In genomic region chr13:44380404-44381165, GRCh38 we compare ENCODE assay signal across 29 cellular contexts. TPM values are rescaled to one million over a fixed set of nuclear protein-coding genes. Genes with fewer than 3 reads are reported as not detected.
DNase-seq lines count a peak whose midpoint lies in the region; ATAC-seq, FAIRE-seq and TF ChIP-seq lines count a peak whose summit lies in the region.
"Had no signal": no experiment of that assay in that cellular context is flagged by ENCODE, and none has a peak within 500 bp of the region (broad histone marks: within the 10 kb centered on the region; RNA-seq: fewer than 3 reads in every experiment).

No MANE protein-coding gene starts in this region.

- H3K56ac ChIP-seq in IMR-90 (ENCODE audit: extremely low read depth, insufficient read depth, low read length) = no peak overlapping the region

- H3K9me3 Mint-ChIP-seq in Caco-2 (ENCODE audit: unreplicated experiment) = no peaks in the 10 kb centered on the region
- H3K9me3 Mint-ChIP-seq in astrocyte (ENCODE audit: unreplicated experiment) = peaks cover 2% of the 10 kb centered on the region
- H3K9me3 Mint-ChIP-seq: activated CD4-positive, alpha-beta T cell treated with anti-CD3 and anti-CD28 coated beads, Interleukin-2, amount 10 ng/mL, durations not matched to agents 24 days and 14 days; activated naive CD8-positive, alpha-beta T cell treated with anti-CD3 and anti-CD28 coated beads for 36 hours; endodermal cell; immature natural killer cell; neural progenitor cell had no signal

- H2BK120ac ChIP-seq in IMR-90 (ENCODE audit: low read depth, low read length) = peak overlapping the region; percentile 69

- ATAC-seq in IMR-90 (ENCODE audit: low read depth) = peak; percentile 62
- ATAC-seq in GM21515 (IDR thresholded peaks at IDR 0.05; ENCODE audit: unreplicated experiment) = no peak
- ATAC-seq: body of pancreas, heart left ventricle had no signal

- H3K4me2 ChIP-seq in IMR-90 (ENCODE audit: low read depth, low read length) (no peak overlapping the region; the same call in 1 of the 2 replicates), astrocyte (ENCODE audit: low read length) (peak overlapping the region; percentile 3)
- H3K4me2 ChIP-seq: neural progenitor cell had no signal

- TF ChIP-seq POLR2A in IMR-90 (IDR thresholded peaks at IDR 0.05; ENCODE audit: low read depth, low read length) = no peak

- H3K27ac ChIP-seq in IMR-90 (ENCODE audit: insufficient read depth, low read length) (no peak overlapping the region), astrocyte (ENCODE audit: low read depth, low read length) (no peak overlapping the region)
- H3K27ac ChIP-seq: body of pancreas, C4-2B, coronary artery, heart left ventricle, neural progenitor cell, sigmoid colon, vagina had no signal

- peaks cover 4% of the 10 kb centered on the region for H3K9me1 ChIP-seq in IMR-90 (ENCODE audit: insufficient read depth, low read length)

- peak; percentile 88 for FAIRE-seq in astrocyte (lab: Jason Lieb, UNC)
- FAIRE-seq: D721Med, GM18507 had no signal

- no peak overlapping the region for H2AK9ac ChIP-seq in IMR-90 (replicated peaks; ENCODE audit: low read depth, low read length, poor library complexity)

- WGBS in IMR-90 (ENCODE audit: extremely low coverage in 2 of 2, insufficient read length in 1 of 2), 2 experiments = no CpG with 5 or more reads among the region's 3 CpGs

- H3K23ac ChIP-seq in IMR-90 (ENCODE audit: low read depth, low read length) = no peak overlapping the region

- dilution Hi-C loops in IMR-90 (cut with HindIII; ENCODE audit: low sequenced_read_pairs, unreplicated experiment) = no loop called here

- H3K27ac Mint-ChIP-seq in Caco-2 (ENCODE audit: unreplicated experiment) (peak overlapping the region; percentile 85), astrocyte (ENCODE audit: unreplicated experiment) (no peak overlapping the region)
- H3K27ac Mint-ChIP-seq: activated CD4-positive, alpha-beta T cell treated with anti-CD3 and anti-CD28 coated beads, Interleukin-2, amount 10 ng/mL, durations not matched to agents 24 days and 14 days; activated naive CD8-positive, alpha-beta T cell treated with anti-CD3 and anti-CD28 coated beads for 36 hours; endodermal cell; immature natural killer cell; neural progenitor cell had no signal

- H3K14ac ChIP-seq in IMR-90 (replicated peaks; ENCODE audit: low read depth, low read length) = peak overlapping the region; percentile 39

- no peak overlapping the region for H4K5ac ChIP-seq in IMR-90 (ENCODE audit: low read depth, low read length)

- H3K27me3 ChIP-seq in Caco-2 (replicated peaks; ENCODE audit: control insufficient read depth, insufficient read depth, low read length) = no peaks in the 10 kb centered on the region
- H3K27me3 ChIP-seq in IMR-90 (ENCODE audit: control insufficient read depth, insufficient read depth, low read length) = no peaks in the 10 kb centered on the region
- H3K27me3 ChIP-seq in astrocyte (ENCODE audit: insufficient read depth, low read length) = no peaks in the 10 kb centered on the region
- H3K27me3 ChIP-seq: body of pancreas, heart left ventricle, neural progenitor cell, sigmoid colon, vagina had no signal

- H2AK5ac ChIP-seq in IMR-90 (ENCODE audit: low read depth, low read length) = peak overlapping the region; percentile 63; the same call in 1 of the 2 replicates

- peak overlapping the region; percentile 50; the same call in 1 of the 2 replicates for H3K18ac ChIP-seq in IMR-90 (ENCODE audit: low read depth, low read length)

- BruUV-seq in Caco-2 (replicated peaks; lab: Mats Ljungman, UMichigan) = no TSS peak
- BruUV-seq in IMR-90 (replicated peaks; lab: Mats Ljungman, UMichigan) = no TSS peak

- in situ Hi-C loops in IMR-90 (cut with MboI; ENCODE audit: low sequenced_read_pairs) = no loop called here

- H3K27me3 Mint-ChIP-seq in Caco-2 (ENCODE audit: insufficient read depth, unreplicated experiment) (no peaks in the 10 kb centered on the region), astrocyte (ENCODE audit: low read depth, unreplicated experiment) (no peaks in the 10 kb centered on the region)

- H2BK20ac ChIP-seq in IMR-90 (ENCODE audit: low read depth, low read length) = peak overlapping the region; percentile 63; the same call in 1 of the 2 replicates

- H4K20me1 ChIP-seq in IMR-90 (ENCODE audit: insufficient read depth, low read length) = no peaks in the 10 kb centered on the region
- H4K20me1 ChIP-seq in astrocyte (ENCODE audit: insufficient read depth, low read length) = no peaks in the 10 kb centered on the region

- H3K36me3 Mint-ChIP-seq in Caco-2 (ENCODE audit: insufficient read depth, unreplicated experiment) (peaks cover 6% of the 10 kb centered on the region), astrocyte (ENCODE audit: low read depth, unreplicated experiment) (no peaks in the 10 kb centered on the region)
- H3K36me3 Mint-ChIP-seq: activated naive CD8-positive, alpha-beta T cell treated with anti-CD3 and anti-CD28 coated beads for 36 hours had no signal

- H3K4ac ChIP-seq in IMR-90 (ENCODE audit: low read depth, low read length) = peak overlapping the region; percentile 47

- POLR2A ChIA-PET in Caco-2 (lab: Charles Lee) = interaction anchor here (0.5 to 1.2 kb wide), 3 partner anchors 9 to 56 kb away, joined by 3 to 10 read pairs (median 3); no protein-coding TSS in a partner anchor
- POLR2A ChIA-PET in IMR-90 (lab: Charles Lee; ENCODE audit: unreplicated experiment) = no interaction called here

- TF ChIP-seq CTCF in Caco-2 (IDR thresholded peaks at IDR 0.05; ENCODE audit: insufficient read depth in 1 of 2, low read depth in 1 of 2, low read length in 1 of 2, severe bottlenecking in 1 of 2, unreplicated experiment in 1 of 2) = no peak
- TF ChIP-seq CTCF in IMR-90 (conservative IDR thresholded peaks at IDR 0.05; ENCODE audit: low read depth, low read length) = no peak
- TF ChIP-seq CTCF in astrocyte (IDR thresholded peaks at IDR 0.05; ENCODE audit: insufficient read depth, low read depth, low read length) = no peak

- H4K91ac ChIP-seq in IMR-90 (ENCODE audit: insufficient read depth, low read depth, low read length) = 0 out of 2 replicates have a peak overlapping the region, but pooled peaks have one; percentile 13

- intact Hi-C loops in Caco-2 (cut with micrococcal nuclease; ENCODE audit: unreplicated experiment) = no loop called here
- intact Hi-C loops in IMR-90 (cut with micrococcal nuclease) = no loop called here

- no peak overlapping the region for H3K9ac ChIP-seq in IMR-90 (ENCODE audit: low read depth, low read length)
- H3K9ac ChIP-seq in astrocyte (ENCODE audit: low read length) = no peak overlapping the region
- H3K9ac ChIP-seq: neural progenitor cell had no signal

- no peak overlapping the region for H2BK5ac ChIP-seq in IMR-90 (ENCODE audit: low read depth, low read length, poor library complexity, severe bottlenecking)

- DNase-seq in Caco-2 = no peak
- DNase-seq in IMR-90 = peak; percentile 48
- DNase-seq in astrocyte (ENCODE audit: low read depth) = peak; percentile 58
- DNase-seq in iris pigment epithelial cell (ENCODE audit: low read depth) = peak; percentile 35
- no peak for DNase-seq in NCI-H446 treated with DMSO at 0.1 percent for 48 hours (lab: John Stamatoyannopoulos, UW)
- no peak for DNase-seq in kidney tubule cell (ENCODE audit: low spot score)
- DNase-seq in inferior parietal cortex (ENCODE audit: extremely low spot score) = no peak
- DNase-seq: ACHN; activated CD4-positive, alpha-beta T cell treated with anti-CD3 and anti-CD28 coated beads, Interleukin-2, amount 10 ng/mL, durations not matched to agents 24 days and 14 days; activated naive CD8-positive, alpha-beta T cell treated with anti-CD3 and anti-CD28 coated beads for 36 hours; body of pancreas; endodermal cell; heart left ventricle; immature natural killer cell; NCI-H1048; NCI-H187; NCI-H748 treated with DMSO at 0.1 percent for 48 hours; SHP77 treated with DMSO at 0.1 percent for 48 hours; sigmoid colon had no signal

- TF ChIP-seq RAD21 in IMR-90 (IDR thresholded peaks at IDR 0.05; ENCODE audit: low read length) = no peak

- H3K4me3 Mint-ChIP-seq in Caco-2 (ENCODE audit: unreplicated experiment) (no peak overlapping the region), astrocyte (ENCODE audit: unreplicated experiment) (no peak overlapping the region)
- H3K4me3 Mint-ChIP-seq: activated CD4-positive, alpha-beta T cell treated with anti-CD3 and anti-CD28 coated beads, Interleukin-2, amount 10 ng/mL, durations not matched to agents 24 days and 14 days; activated naive CD8-positive, alpha-beta T cell treated with anti-CD3 and anti-CD28 coated beads for 36 hours; endodermal cell; immature natural killer cell; neural progenitor cell had no signal

- H3K9me3 ChIP-seq in Caco-2 (no peaks in the 10 kb centered on the region), IMR-90 (ENCODE audit: control insufficient read depth, insufficient read depth, low read length) (no peaks in the 10 kb centered on the region), astrocyte (ENCODE audit: insufficient read depth, low read depth, low read length) (no peaks in the 10 kb centered on the region)
- H3K9me3 ChIP-seq: body of pancreas, HAP-1, heart left ventricle, mucosa of descending colon, sigmoid colon, vagina had no signal

- no peaks in the 10 kb centered on the region for H3K79me1 ChIP-seq in IMR-90 (ENCODE audit: low read depth in 1 of 2, low read length in 2 of 2)

- peaks cover 62% of the 10 kb centered on the region for H3K4me1 ChIP-seq in Caco-2
- H3K4me1 ChIP-seq in IMR-90 (ENCODE audit: control insufficient read depth, insufficient read depth, low read length) = peaks cover 3% of the 10 kb centered on the region
- H3K4me1 ChIP-seq in astrocyte (ENCODE audit: insufficient read depth, low read length) = peaks cover 12% of the 10 kb centered on the region
- H3K4me1 ChIP-seq: sigmoid colon, vagina had no signal

- H3K4me3 ChIP-seq in Caco-2 (ENCODE audit: low read depth, low read length) (no peak overlapping the region), IMR-90 (ENCODE audit: insufficient read depth, low read depth, low read length) (no peak overlapping the region), astrocyte (ENCODE audit: insufficient read depth, low read depth, low read length) (no peak overlapping the region)
- H3K4me3 ChIP-seq: body of pancreas, coronary artery, HAP-1, heart left ventricle, mucosa of descending colon, neural progenitor cell, sigmoid colon, vagina had no signal

- no peak overlapping the region for H2BK15ac ChIP-seq in IMR-90 (ENCODE audit: low read depth, low read length)

- no peaks in the 10 kb centered on the region for H3K36me3 ChIP-seq in Caco-2 (ENCODE audit: control insufficient read depth, insufficient read depth, low read length)
- H3K36me3 ChIP-seq in IMR-90 (ENCODE audit: control insufficient read depth, insufficient read depth, low read length) = no peaks in the 10 kb centered on the region
- no peaks in the 10 kb centered on the region for H3K36me3 ChIP-seq in astrocyte (ENCODE audit: insufficient read depth, low read length)
- H3K36me3 ChIP-seq: HAP-1, neural progenitor cell, sigmoid colon had no signal

- H4K8ac ChIP-seq in IMR-90 (ENCODE audit: low read depth in 2 of 2, low read length in 2 of 2) = peak overlapping the region in 1 of 2 experiments; percentile 42; a peak in 1 of 4 replicates

- H3K79me2 ChIP-seq in astrocyte (ENCODE audit: insufficient read depth, low read length) = no peaks in the 10 kb centered on the region

- H3K4me1 Mint-ChIP-seq in Caco-2 (ENCODE audit: low read depth, unreplicated experiment) (peaks cover 40% of the 10 kb centered on the region), astrocyte (ENCODE audit: low read depth, unreplicated experiment) (peaks cover 7% of the 10 kb centered on the region)
- H3K4me1 Mint-ChIP-seq: activated CD4-positive, alpha-beta T cell treated with anti-CD3 and anti-CD28 coated beads, Interleukin-2, amount 10 ng/mL, durations not matched to agents 24 days and 14 days; activated naive CD8-positive, alpha-beta T cell treated with anti-CD3 and anti-CD28 coated beads for 36 hours; immature natural killer cell had no signal

- H2AFZ ChIP-seq in IMR-90 (replicated peaks; ENCODE audit: low read length, poor library complexity) (peak overlapping the region; percentile 5), astrocyte (ENCODE audit: low read depth, low read length) (no peak overlapping the region)
- H2AFZ ChIP-seq: neural progenitor cell had no signal

- CTCF ChIA-PET in Caco-2 (lab: Charles Lee) (interaction anchor here (0.7 to 1.0 kb wide), 2 partner anchors 12 to 30 kb away, joined by 4 to 11 read pairs; no protein-coding TSS in a partner anchor), IMR-90 (lab: Yijun Ruan, JAX) (no interaction called here)

RNA-seq across cellular contexts. Expression of gene SERP2, which starts 7.0 kb away (rescaled TPM):
- total RNA-seq in Caco-2 (2022) (not detected in 2 replicates), IMR-90 (2012; rRNA removed) (0.54 and 0.56 TPM in 2 replicates), astrocyte (2.4 and 3.5 TPM in 2 replicates)
- 1.3 and 1.4 TPM in 2 replicates for polyA plus RNA-seq in IMR-90 (2012; rRNA removed)
- 0.77 and 1.6 TPM in 2 replicates for polyA plus RNA-seq in IMR-90 (2012; cell fraction: cytosol; rRNA removed)
- 0.96 and 2.3 TPM in 2 replicates for polyA plus RNA-seq in IMR-90 (2012; cell fraction: nucleus; rRNA removed; ENCODE audit: low replicate concordance)
- total RNA-seq: activated CD4-positive, alpha-beta T cell treated with anti-CD3 and anti-CD28 coated beads, Interleukin-2, amount 10 ng/mL, durations not matched to agents 24 days and 14 days; OCI-LY7 had no signal

Comparison
In these comparisons a context has a peak if more than half of its experiments do, and no peak if none do; other contexts are left out.
1. DNase-seq: peak in IMR-90 (single experiment), astrocyte (single experiment) and iris pigment epithelial cell (single experiment); none in Caco-2 (0 of 2), NCI-H446 treated with DMSO at 0.1 percent for 48 hours (single experiment), kidney tubule cell (single experiment) and inferior parietal cortex (single experiment).